1 cellular context compared by ENCODE assay signal in the genomic region with DNA sequence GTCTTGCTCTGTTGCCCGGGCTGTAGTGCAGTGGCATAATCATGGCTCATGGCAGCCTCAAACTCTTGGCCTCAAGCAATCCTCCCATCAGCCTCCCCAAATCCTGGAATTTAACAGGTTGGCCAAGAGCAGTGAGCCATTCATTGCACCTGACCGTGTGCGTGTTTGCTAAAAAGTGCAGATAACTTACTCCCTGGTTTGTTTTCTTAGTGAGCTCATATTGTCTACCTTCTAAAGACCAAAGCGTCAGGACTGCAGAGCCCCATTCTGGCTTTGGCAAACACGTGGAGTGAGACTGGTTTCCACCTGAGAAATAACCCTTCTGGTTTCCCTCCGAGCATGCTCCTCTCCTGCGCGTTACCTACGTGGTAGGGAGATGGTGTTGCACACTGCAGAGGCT.
TF ChIP-seq lines count a peak whose summit lies in the region.

No MANE protein-coding gene starts in this region.

TF ChIP-seq in HepG2, 621 proteins besides CTCF, POLR2A, EP300 and RAD21 (continued from another document and continues in another):
- no peak for TF ChIP-seq ZNF251 (CRISPR knock-in tag; IDR thresholded peaks at IDR 0.05)
- TF ChIP-seq MXI1 (IDR thresholded peaks at IDR 0.05; ENCODE audit: borderline replicate concordance, low read depth, low read length), result peak; percentile 82; the same call in 1 of the 3 replicates
- TF ChIP-seq HOXA7 (CRISPR knock-in tag; IDR thresholded peaks at IDR 0.05), result no peak
- TF ChIP-seq ZNF12 (CRISPR knock-in tag; IDR thresholded peaks at IDR 0.05), result no peak
- no peak; the same call in 1 of the 2 replicates for TF ChIP-seq ZNF431 (CRISPR knock-in tag; IDR thresholded peaks at IDR 0.05; ENCODE audit: borderline replicate concordance, low read depth)
- TF ChIP-seq ZNF556 (CRISPR knock-in tag; IDR thresholded peaks at IDR 0.05; ENCODE audit: borderline replicate concordance), result no peak
- no peak for TF ChIP-seq CBFB (CRISPR knock-in tag; IDR thresholded peaks at IDR 0.05)
- TF ChIP-seq MXD4 (CRISPR knock-in tag; IDR thresholded peaks at IDR 0.05), result 0 out of 2 replicates have a peak, but pooled peaks have one; percentile 65
- TF ChIP-seq REPIN1 (CRISPR knock-in tag; IDR thresholded peaks at IDR 0.05; ENCODE audit: borderline replicate concordance, low read depth), result no peak
- peak; percentile 33; the same call in 1 of the 2 replicates for TF ChIP-seq ZNF263 (CRISPR knock-in tag; IDR thresholded peaks at IDR 0.05)
- 0 out of 2 replicates have a peak, but pooled peaks have one; percentile 16 for TF ChIP-seq REL (CRISPR knock-in tag; conservative IDR thresholded peaks at IDR 0.05)
- TF ChIP-seq SKI (IDR thresholded peaks at IDR 0.05; ENCODE audit: partially characterized antibody), result peak; percentile 17
- peak; percentile 34; the same call in 1 of the 2 replicates for TF ChIP-seq ZNF136 (CRISPR knock-in tag; IDR thresholded peaks at IDR 0.05; ENCODE audit: low read depth)
- TF ChIP-seq HNF4G (IDR thresholded peaks at IDR 0.05; ENCODE audit: borderline replicate concordance, low read depth, low read length), result no peak
- TF ChIP-seq HNF4G (CRISPR knock-in tag; IDR thresholded peaks at IDR 0.05; ENCODE audit: borderline replicate concordance, low read depth), result no peak
- peak; percentile 48 for TF ChIP-seq ISL2 (CRISPR knock-in tag; IDR thresholded peaks at IDR 0.05)
- TF ChIP-seq ZNF30 (CRISPR knock-in tag; IDR thresholded peaks at IDR 0.05), result no peak
- 0 out of 2 replicates have a peak, but pooled peaks have one; percentile 20 for TF ChIP-seq NFYC (CRISPR knock-in tag; IDR thresholded peaks at IDR 0.05)
- 0 out of 2 replicates have a peak, but pooled peaks have one; percentile 23 for TF ChIP-seq POGZ (CRISPR knock-in tag; IDR thresholded peaks at IDR 0.05)
- peak; percentile 64 for TF ChIP-seq TGIF2 (CRISPR knock-in tag; IDR thresholded peaks at IDR 0.05)
- TF ChIP-seq, protein P1, sequence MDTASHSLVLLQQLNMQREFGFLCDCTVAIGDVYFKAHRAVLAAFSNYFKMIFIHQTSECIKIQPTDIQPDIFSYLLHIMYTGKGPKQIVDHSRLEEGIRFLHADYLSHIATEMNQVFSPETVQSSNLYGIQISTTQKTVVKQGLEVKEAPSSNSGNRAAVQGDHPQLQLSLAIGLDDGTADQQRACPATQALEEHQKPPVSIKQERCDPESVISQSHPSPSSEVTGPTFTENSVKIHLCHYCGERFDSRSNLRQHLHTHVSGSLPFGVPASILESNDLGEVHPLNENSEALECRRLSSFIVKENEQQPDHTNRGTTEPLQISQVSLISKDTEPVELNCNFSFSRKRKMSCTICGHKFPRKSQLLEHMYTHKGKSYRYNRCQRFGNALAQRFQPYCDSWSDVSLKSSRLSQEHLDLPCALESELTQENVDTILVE (CRISPR knock-in tag; IDR thresholded peaks at IDR 0.05), result 0 out of 2 replicates have a peak, but pooled peaks have one; percentile 45
- TF ChIP-seq ZKSCAN8 (CRISPR knock-in tag; IDR thresholded peaks at IDR 0.05; ENCODE audit: borderline replicate concordance), result peak; percentile 58; the same call in 1 of the 2 replicates
- no peak for TF ChIP-seq SYNCRIP (IDR thresholded peaks at IDR 0.05; ENCODE audit: insufficient read depth, low read depth, low read length)
- TF ChIP-seq ZNF317 (CRISPR knock-in tag; IDR thresholded peaks at IDR 0.05), result peak; percentile 37; the same call in 1 of the 2 replicates
- TF ChIP-seq SAP130 (CRISPR knock-in tag; IDR thresholded peaks at IDR 0.05; ENCODE audit: low read depth), result peak; percentile 88
- TF ChIP-seq NCOA1 (CRISPR knock-in tag; IDR thresholded peaks at IDR 0.05), result no peak
- TF ChIP-seq, protein P2, sequence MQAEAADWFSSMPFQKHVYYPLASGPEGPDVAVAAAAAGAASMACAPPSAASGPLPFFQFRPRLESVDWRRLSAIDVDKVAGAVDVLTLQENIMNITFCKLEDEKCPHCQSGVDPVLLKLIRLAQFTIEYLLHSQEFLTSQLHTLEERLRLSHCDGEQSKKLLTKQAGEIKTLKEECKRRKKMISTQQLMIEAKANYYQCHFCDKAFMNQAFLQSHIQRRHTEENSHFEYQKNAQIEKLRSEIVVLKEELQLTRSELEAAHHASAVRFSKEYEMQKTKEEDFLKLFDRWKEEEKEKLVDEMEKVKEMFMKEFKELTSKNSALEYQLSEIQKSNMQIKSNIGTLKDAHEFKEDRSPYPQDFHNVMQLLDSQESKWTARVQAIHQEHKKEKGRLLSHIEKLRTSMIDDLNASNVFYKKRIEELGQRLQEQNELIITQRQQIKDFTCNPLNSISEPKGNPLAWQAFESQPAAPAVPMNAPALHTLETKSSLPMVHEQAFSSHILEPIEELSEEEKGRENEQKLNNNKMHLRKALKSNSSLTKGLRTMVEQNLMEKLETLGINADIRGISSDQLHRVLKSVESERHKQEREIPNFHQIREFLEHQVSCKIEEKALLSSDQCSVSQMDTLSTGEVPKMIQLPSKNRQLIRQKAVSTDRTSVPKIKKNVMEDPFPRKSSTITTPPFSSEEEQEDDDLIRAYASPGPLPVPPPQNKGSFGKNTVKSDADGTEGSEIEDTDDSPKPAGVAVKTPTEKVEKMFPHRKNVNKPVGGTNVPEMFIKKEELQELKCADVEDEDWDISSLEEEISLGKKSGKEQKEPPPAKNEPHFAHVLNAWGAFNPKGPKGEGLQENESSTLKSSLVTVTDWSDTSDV (CRISPR knock-in tag; IDR thresholded peaks at IDR 0.05), result no peak
- TF ChIP-seq SMAD9 (CRISPR knock-in tag; IDR thresholded peaks at IDR 0.05), result 0 out of 2 replicates have a peak, but pooled peaks have one; percentile 61
- TF ChIP-seq BCL3 (CRISPR knock-in tag; IDR thresholded peaks at IDR 0.05), result peak; percentile 28; the same call in 1 of the 2 replicates
- TF ChIP-seq, protein P3, sequence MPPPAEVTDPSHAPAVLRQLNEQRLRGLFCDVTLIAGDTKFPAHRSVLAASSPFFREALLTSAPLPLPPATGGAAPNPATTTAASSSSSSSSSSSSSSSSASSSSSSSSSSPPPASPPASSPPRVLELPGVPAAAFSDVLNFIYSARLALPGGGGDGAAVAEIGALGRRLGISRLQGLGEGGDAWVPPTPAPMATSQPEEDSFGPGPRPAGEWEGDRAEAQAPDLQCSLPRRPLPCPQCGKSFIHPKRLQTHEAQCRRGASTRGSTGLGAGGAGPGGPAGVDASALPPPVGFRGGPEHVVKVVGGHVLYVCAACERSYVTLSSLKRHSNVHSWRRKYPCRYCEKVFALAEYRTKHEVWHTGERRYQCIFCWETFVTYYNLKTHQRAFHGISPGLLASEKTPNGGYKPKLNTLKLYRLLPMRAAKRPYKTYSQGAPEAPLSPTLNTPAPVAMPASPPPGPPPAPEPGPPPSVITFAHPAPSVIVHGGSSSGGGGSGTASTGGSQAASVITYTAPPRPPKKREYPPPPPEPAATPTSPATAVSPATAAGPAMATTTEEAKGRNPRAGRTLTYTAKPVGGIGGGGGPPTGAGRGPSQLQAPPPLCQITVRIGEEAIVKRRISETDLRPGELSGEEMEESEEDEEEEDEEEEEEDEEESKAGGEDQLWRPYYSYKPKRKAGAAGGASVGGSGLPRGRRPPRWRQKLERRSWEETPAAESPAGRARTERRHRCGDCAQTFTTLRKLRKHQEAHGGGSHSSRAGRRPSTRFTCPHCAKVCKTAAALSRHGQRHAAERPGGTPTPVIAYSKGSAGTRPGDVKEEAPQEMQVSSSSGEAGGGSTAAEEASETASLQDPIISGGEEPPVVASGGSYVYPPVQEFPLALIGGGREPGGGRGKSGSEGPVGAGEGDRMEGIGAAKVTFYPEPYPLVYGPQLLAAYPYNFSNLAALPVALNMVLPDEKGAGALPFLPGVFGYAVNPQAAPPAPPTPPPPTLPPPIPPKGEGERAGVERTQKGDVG (CRISPR knock-in tag; IDR thresholded peaks at IDR 0.05; ENCODE audit: borderline replicate concordance), result no peak
- TF ChIP-seq MTF1 (CRISPR knock-in tag; IDR thresholded peaks at IDR 0.05), result no peak
- TF ChIP-seq, protein P4, sequence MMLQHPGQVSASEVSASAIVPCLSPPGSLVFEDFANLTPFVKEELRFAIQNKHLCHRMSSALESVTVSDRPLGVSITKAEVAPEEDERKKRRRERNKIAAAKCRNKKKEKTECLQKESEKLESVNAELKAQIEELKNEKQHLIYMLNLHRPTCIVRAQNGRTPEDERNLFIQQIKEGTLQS (CRISPR knock-in tag; IDR thresholded peaks at IDR 0.05), result no peak
- TF ChIP-seq, protein P5, sequence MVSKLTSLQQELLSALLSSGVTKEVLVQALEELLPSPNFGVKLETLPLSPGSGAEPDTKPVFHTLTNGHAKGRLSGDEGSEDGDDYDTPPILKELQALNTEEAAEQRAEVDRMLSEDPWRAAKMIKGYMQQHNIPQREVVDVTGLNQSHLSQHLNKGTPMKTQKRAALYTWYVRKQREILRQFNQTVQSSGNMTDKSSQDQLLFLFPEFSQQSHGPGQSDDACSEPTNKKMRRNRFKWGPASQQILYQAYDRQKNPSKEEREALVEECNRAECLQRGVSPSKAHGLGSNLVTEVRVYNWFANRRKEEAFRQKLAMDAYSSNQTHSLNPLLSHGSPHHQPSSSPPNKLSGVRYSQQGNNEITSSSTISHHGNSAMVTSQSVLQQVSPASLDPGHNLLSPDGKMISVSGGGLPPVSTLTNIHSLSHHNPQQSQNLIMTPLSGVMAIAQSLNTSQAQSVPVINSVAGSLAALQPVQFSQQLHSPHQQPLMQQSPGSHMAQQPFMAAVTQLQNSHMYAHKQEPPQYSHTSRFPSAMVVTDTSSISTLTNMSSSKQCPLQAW (CRISPR knock-in tag; IDR thresholded peaks at IDR 0.05), result peak; percentile 71; the same call in 1 of the 2 replicates
- TF ChIP-seq, protein P6, sequence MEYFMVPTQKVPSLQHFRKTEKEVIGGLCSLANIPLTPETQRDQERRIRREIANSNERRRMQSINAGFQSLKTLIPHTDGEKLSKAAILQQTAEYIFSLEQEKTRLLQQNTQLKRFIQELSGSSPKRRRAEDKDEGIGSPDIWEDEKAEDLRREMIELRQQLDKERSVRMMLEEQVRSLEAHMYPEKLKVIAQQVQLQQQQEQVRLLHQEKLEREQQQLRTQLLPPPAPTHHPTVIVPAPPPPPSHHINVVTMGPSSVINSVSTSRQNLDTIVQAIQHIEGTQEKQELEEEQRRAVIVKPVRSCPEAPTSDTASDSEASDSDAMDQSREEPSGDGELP (IDR thresholded peaks at IDR 0.05; ENCODE audit: borderline replicate concordance, low read depth), result no peak
- no peak for TF ChIP-seq HOXD1 (CRISPR knock-in tag; IDR thresholded peaks at IDR 0.05)
- TF ChIP-seq THAP7 (CRISPR knock-in tag; IDR thresholded peaks at IDR 0.05), result no peak
- TF ChIP-seq KLF13 (CRISPR knock-in tag; IDR thresholded peaks at IDR 0.05), result no peak
- 0 out of 2 replicates have a peak, but pooled peaks have one; percentile 60 for TF ChIP-seq ZNF253 (CRISPR knock-in tag; IDR thresholded peaks at IDR 0.05; ENCODE audit: borderline replicate concordance)
- no peak for TF ChIP-seq PAF1 (CRISPR knock-in tag; IDR thresholded peaks at IDR 0.05)
- TF ChIP-seq ZNF800 (CRISPR knock-in tag; IDR thresholded peaks at IDR 0.05), result 0 out of 2 replicates have a peak, but pooled peaks have one; percentile 74
- peak in 1 of 2 experiments; percentile 69; a peak in 2 of 4 replicates for TF ChIP-seq HMGXB4 (CRISPR knock-in tag; IDR thresholded peaks at IDR 0.05; ENCODE audit: borderline replicate concordance in 1 of 2, low read depth in 1 of 2)
- no peak for TF ChIP-seq ZNF691 (CRISPR knock-in tag; IDR thresholded peaks at IDR 0.05; ENCODE audit: borderline replicate concordance, low read depth)
- TF ChIP-seq ONECUT2 (CRISPR knock-in tag; IDR thresholded peaks at IDR 0.05), result no peak
- peak; percentile 40; the same call in 1 of the 2 replicates for TF ChIP-seq NFKBIZ (CRISPR knock-in tag; IDR thresholded peaks at IDR 0.05)
